ENCODE assay signal across 9 cellular contexts in genomic region chr20:17611540-17612286, GRCh38. TPM values are rescaled to one million over a fixed set of nuclear protein-coding genes. Genes with fewer than 3 reads are reported as not detected.
DNase-seq lines count a peak whose midpoint lies in the region; ATAC-seq, FAIRE-seq and TF ChIP-seq lines count a peak whose summit lies in the region.
"Had no signal": no experiment of that assay in that cellular context is flagged by ENCODE, and none has a peak within 500 bp of the region (broad histone marks: within the 10 kb centered on the region; RNA-seq: fewer than 3 reads in every experiment).

No MANE protein-coding gene starts in this region.

- H2BK12ac ChIP-seq in mesenchymal stem cell (ENCODE audit: low read length in 2 of 2) = no peak overlapping the region

- H3K4me3 Mint-ChIP-seq in HFFc6 (peak overlapping the region; percentile 17; the same call in 1 of the 2 replicates), MCF 10A (ENCODE audit: unreplicated experiment) (no peak overlapping the region)

- H3K4me1 ChIP-seq in mesenchymal stem cell (ENCODE audit: control insufficient read depth, insufficient read depth, low read depth, low read length) = peaks cover 52% of the 10 kb centered on the region

- H3K36me3 Mint-ChIP-seq in HFFc6 (ENCODE audit: low read depth) (peaks cover 7% of the 10 kb centered on the region), MCF 10A (ENCODE audit: insufficient read depth, unreplicated experiment) (peaks cover 76% of the 10 kb centered on the region)

- peaks cover 24% of the 10 kb centered on the region for H3K79me1 ChIP-seq in mesenchymal stem cell (replicated peaks; ENCODE audit: low read length, poor library complexity, severe bottlenecking)

- POLR2A ChIA-PET in MCF 10A (lab: Yijun Ruan, JAX) = interaction anchor here (1.0 to 3.2 kb wide), 7 partner anchors 25 to 79 kb away, joined by 3 to 32 read pairs (median 7); partner anchors contain the start of gene DSTN

- H3K9me3 Mint-ChIP-seq in HFFc6 (peaks cover 10% of the 10 kb centered on the region; the same call in 1 of the 2 replicates), MCF 10A (ENCODE audit: unreplicated experiment) (no peaks in the 10 kb centered on the region)

- no peak for FAIRE-seq in D721Med (lab: Jason Lieb, UNC)
- FAIRE-seq: GM18507 had no signal

- H3K27ac Mint-ChIP-seq in HFFc6 (peak overlapping the region; percentile 96), MCF 10A (ENCODE audit: low read depth, unreplicated experiment) (peak overlapping the region; percentile 93)

- no peaks in the 10 kb centered on the region for H3K9me3 ChIP-seq in mesenchymal stem cell (ENCODE audit: control insufficient read depth, low read length)

- no peak for ATAC-seq in GM18907 (IDR thresholded peaks at IDR 0.05; ENCODE audit: unreplicated experiment)

- no peak overlapping the region for H2AK5ac ChIP-seq in mesenchymal stem cell (ENCODE audit: low read length, severe bottlenecking)

- H2BK120ac ChIP-seq in mesenchymal stem cell (ENCODE audit: low read depth, low read length) = no peak overlapping the region

- no peak overlapping the region for H3K9ac ChIP-seq in mesenchymal stem cell (ENCODE audit: low read length)

- H2AFZ ChIP-seq in mesenchymal stem cell (ENCODE audit: low read depth, low read length) = no peak overlapping the region

- H3K14ac ChIP-seq in mesenchymal stem cell (ENCODE audit: low read length in 2 of 2) = no peak overlapping the region

- H3K27ac ChIP-seq in mesenchymal stem cell (ENCODE audit: low read length, poor library complexity, severe bottlenecking) = peak overlapping the region; percentile 33

- H2BK5ac ChIP-seq in mesenchymal stem cell (ENCODE audit: low read depth, low read length, poor library complexity, severe bottlenecking) = no peak overlapping the region

- BruUV-seq in MCF 10A (replicated peaks; lab: Mats Ljungman, UMichigan) = no TSS peak

- no peak overlapping the region for H3K18ac ChIP-seq in mesenchymal stem cell (ENCODE audit: low read depth in 1 of 2, low read length in 2 of 2)

- H3K4me3 ChIP-seq in mesenchymal stem cell (ENCODE audit: insufficient read depth in 1 of 2, low read depth in 1 of 2, low read length in 2 of 2) = no peak overlapping the region

- peak; percentile 44 for DNase-seq in 8988T
- DNase-seq in HFFc6 = peak; percentile 58
- DNase-seq in MCF 10A (ENCODE audit: unreplicated experiment) = peak; percentile 68
- no peak for DNase-seq in mesenchymal stem cell
- no peak for DNase-seq in D721Med (ENCODE audit: insufficient read length, low spot score)
- no peak for DNase-seq in GM19238 (ENCODE audit: insufficient read length, low spot score)
- DNase-seq in hippocampal formation (lab: John Stamatoyannopoulos, UW) = no peak

- peak overlapping the region; percentile 78 for H4K91ac ChIP-seq in mesenchymal stem cell (ENCODE audit: low read length)

- no peaks in the 10 kb centered on the region for H3K27me3 ChIP-seq in mesenchymal stem cell (ENCODE audit: control insufficient read depth in 1 of 2, insufficient read depth in 1 of 2, low read length in 2 of 2)

- no peak overlapping the region for H2BK15ac ChIP-seq in mesenchymal stem cell (ENCODE audit: low read depth, poor library complexity, severe bottlenecking)

- H3K23ac ChIP-seq in mesenchymal stem cell (ENCODE audit: low read length in 2 of 2) = no peak overlapping the region

- H3K4me1 Mint-ChIP-seq in HFFc6 (ENCODE audit: low read depth) = peaks cover 10% of the 10 kb centered on the region
- peaks cover 7% of the 10 kb centered on the region for H3K4me1 Mint-ChIP-seq in MCF 10A (ENCODE audit: insufficient read depth, unreplicated experiment)

- CTCF ChIA-PET in MCF 10A (lab: Yijun Ruan, JAX) = interaction anchor here (1.2 to 4.9 kb wide), 12 partner anchors 9 to 286 kb away, joined by 3 to 26 read pairs (median 9); no protein-coding TSS in a partner anchor

- H4K8ac ChIP-seq in mesenchymal stem cell (ENCODE audit: low read length) = peak overlapping the region; percentile 66

- intact Hi-C loops in MCF 10A (cut with micrococcal nuclease) = loop anchor here (1.0 to 5.0 kb wide), 3 partner anchors 39 to 287 kb away; partner anchors contain the start of gene DSTN

- H3K4me2 ChIP-seq in mesenchymal stem cell (ENCODE audit: low read length, poor library complexity, severe bottlenecking) = no peak overlapping the region

- H3K27me3 Mint-ChIP-seq in HFFc6 (ENCODE audit: insufficient read depth) (peaks cover 67% of the 10 kb centered on the region), MCF 10A (ENCODE audit: insufficient read depth, unreplicated experiment) (no peaks in the 10 kb centered on the region)

- peak overlapping the region in 1 of 2 experiments; percentile 40 for H3K4ac ChIP-seq in mesenchymal stem cell (ENCODE audit: low read depth in 1 of 2, low read length in 2 of 2)

- peaks cover 66 to 69% of the 10 kb centered on the region in 2 experiments for H3K36me3 ChIP-seq in mesenchymal stem cell (ENCODE audit: control insufficient read depth in 1 of 2, insufficient read depth in 2 of 2, low read depth in 1 of 2, low read length in 2 of 2)

- 90% methylated on average over 25 of the region's 26 CpGs for WGBS in mesenchymal stem cell

- peak; percentile 72 for TF ChIP-seq CTCF in HFFc6 (IDR thresholded peaks at IDR 0.05)
- no peak for TF ChIP-seq CTCF in MCF 10A (IDR thresholded peaks at IDR 0.05; ENCODE audit: unreplicated experiment)
- TF ChIP-seq CTCF in D721Med (IDR thresholded peaks at IDR 0.05; ENCODE audit: insufficient read depth, missing control alignments) = no peak

RNA-seq across cellular contexts. Expression of gene DSTN, which starts 41.8 kb away (rescaled TPM):
- 100 to 1,000 TPM; 497 to 624 (median 521) TPM for total RNA-seq in HFFc6 (2021; fragmentation: NEBNext Ultra II Directional; extraction: Animal tissue kit (Norgen Biotek cat#: 25700))
- total RNA-seq in MCF 10A (2022) = 217 and 280 TPM in 2 replicates
- polyA plus RNA-seq in mesenchymal stem cell (2013, experiment 1 of 2) = 931 TPM
- polyA plus RNA-seq in mesenchymal stem cell (2013, experiment 2 of 2) = 914 TPM

Comparison
In these comparisons a context has a peak if more than half of its experiments do, and no peak if none do; other contexts are left out.
1. DNase-seq: peak in 8988T (single experiment), HFFc6 (single experiment) and MCF 10A (single experiment); none in mesenchymal stem cell (single experiment), D721Med (single experiment), GM19238 (single experiment) and hippocampal formation (0 of 2).